In genomic region chr7:50791363-50791762, GRCh38 we compare ENCODE assay signal across 9 cellular contexts. TPM values are rescaled to one million over a fixed set of nuclear protein-coding genes. Genes with fewer than 3 reads are reported as not detected.
A peak's percentile ranks its signal among the peaks of the same experiment; 100 is the strongest.
DNase-seq lines count a peak whose midpoint lies in the region; ATAC-seq and TF ChIP-seq lines count a peak whose summit lies in the region.
"Had no signal": no experiment of that assay in that cellular context is flagged by ENCODE, and none has a peak within 500 bp of the region (broad histone marks: within the 10 kb centered on the region; RNA-seq: fewer than 3 reads in every experiment).

No MANE protein-coding gene starts in this region.

- H3K4me3 Mint-ChIP-seq in neural crest cell = peak overlapping the region; percentile 96

- 53 to 61% methylated on average over 4 of the region's 4 CpGs for WGBS in ectodermal cell, 2 experiments

- H3K9me3 Mint-ChIP-seq in neural crest cell = no peaks in the 10 kb centered on the region

- peaks cover 15% of the 10 kb centered on the region for H3K27me3 Mint-ChIP-seq in neural crest cell (ENCODE audit: low read depth)

- H3K4me3 ChIP-seq in BJ (ENCODE audit: low read depth, low read length) (peak overlapping the region; percentile 76), HUES48 (ENCODE audit: low read depth, low read length) (peak overlapping the region; percentile 83), ectodermal cell (ENCODE audit: insufficient read depth, low read depth, low read length) (peak overlapping the region; percentile 54)

- peak overlapping the region; percentile 86; the same call in 1 of the 2 replicates for H3K9ac ChIP-seq in HUES48 (ENCODE audit: low read depth, low read length)

- H3K27ac Mint-ChIP-seq in neural crest cell (ENCODE audit: unreplicated experiment) = no peak overlapping the region
- H3K27ac Mint-ChIP-seq: activated naive CD8-positive, alpha-beta T cell treated with anti-CD3 and anti-CD28 coated beads, Interleukin-2, amount 10 ng/mL, durations not matched to agents 7 days and 5 days had no signal

- ATAC-seq in HG03039 (IDR thresholded peaks at IDR 0.05; ENCODE audit: unreplicated experiment) = no peak

- no peak for DNase-seq in BJ (ENCODE audit: low read depth)
- DNase-seq in neural crest cell (ENCODE audit: low read depth, low spot score) = no peak
- no peak for DNase-seq in GF-D8 (lab: John Stamatoyannopoulos, UW)
- no peak for DNase-seq in activated CD4-positive, alpha-beta T cell treated with anti-CD3 and anti-CD28 coated beads for 48 hours
- DNase-seq in COLO668 (lab: John Stamatoyannopoulos, UW; ENCODE audit: unreplicated experiment) = no peak
- DNase-seq: activated naive CD8-positive, alpha-beta T cell treated with anti-CD3 and anti-CD28 coated beads, Interleukin-2, amount 10 ng/mL, durations not matched to agents 7 days and 5 days had no signal

- peaks cover 51% of the 10 kb centered on the region for H3K4me1 Mint-ChIP-seq in neural crest cell

- TF ChIP-seq CTCF in BJ (IDR thresholded peaks at IDR 0.05; ENCODE audit: insufficient read depth, low read depth, low read length) (no peak), neural crest cell (conservative IDR thresholded peaks at IDR 0.05) (no peak)

- CTCF ChIA-PET in BJ (lab: Yijun Ruan, JAX) = interaction anchor here (1.1 to 3.2 kb wide), 3 partner anchors 34 to 350 kb away, joined by 3 to 13 read pairs (median 3); no protein-coding TSS in a partner anchor

- H3K27me3 ChIP-seq in BJ (ENCODE audit: control insufficient read depth, insufficient read depth, low read length) = peaks cover 6% of the 10 kb centered on the region
- H3K27me3 ChIP-seq in HUES48 (ENCODE audit: control insufficient read depth, insufficient read depth, low read length) = peaks cover 27% of the 10 kb centered on the region
- H3K27me3 ChIP-seq in ectodermal cell (ENCODE audit: control insufficient read depth, insufficient read depth, low read length, poor library complexity, severe bottlenecking) = peaks cover 31% of the 10 kb centered on the region

- H3K9me3 ChIP-seq in HUES48 (ENCODE audit: control insufficient read depth, insufficient read depth, low read length) = no peaks in the 10 kb centered on the region
- H3K9me3 ChIP-seq in ectodermal cell (ENCODE audit: control insufficient read depth, low read length) = no peaks in the 10 kb centered on the region

- peaks cover 30% of the 10 kb centered on the region for H3K4me1 ChIP-seq in HUES48 (ENCODE audit: control insufficient read depth, insufficient read depth, low read length)
- H3K4me1 ChIP-seq in ectodermal cell (ENCODE audit: control insufficient read depth, insufficient read depth, low read length) = peaks cover 20% of the 10 kb centered on the region

- peaks cover 13% of the 10 kb centered on the region for H3K36me3 Mint-ChIP-seq in neural crest cell (ENCODE audit: low read depth)
- H3K36me3 Mint-ChIP-seq: activated naive CD8-positive, alpha-beta T cell treated with anti-CD3 and anti-CD28 coated beads, Interleukin-2, amount 10 ng/mL, durations not matched to agents 7 days and 5 days had no signal

- 0 out of 2 replicates have a peak, but pooled peaks cover 3% of the 10 kb centered on the region for H3K36me3 ChIP-seq in BJ (ENCODE audit: control insufficient read depth, insufficient read depth, low read length)
- no peaks in the 10 kb centered on the region for H3K36me3 ChIP-seq in HUES48 (ENCODE audit: control insufficient read depth, insufficient read depth, low read length)
- no peaks in the 10 kb centered on the region for H3K36me3 ChIP-seq in ectodermal cell (ENCODE audit: control insufficient read depth, insufficient read depth, low read length)

- no peak overlapping the region for H3K27ac ChIP-seq in HUES48 (ENCODE audit: low read depth, low read length)
- H3K27ac ChIP-seq in ectodermal cell (ENCODE audit: insufficient read depth, low read depth, low read length, poor library complexity, severe bottlenecking) = no peak overlapping the region

- POLR2A ChIA-PET in BJ (lab: Charles Lee) = interaction anchor here (0.6 kb wide), 2 partner anchors 37 to 84 kb away, joined by 3 read pairs; no protein-coding TSS in a partner anchor

RNA-seq across cellular contexts. Expression of gene GRB10, which starts 8.7 kb away (rescaled TPM):
- polyA plus RNA-seq in BJ (2011; rRNA removed) = 8.3 and 8.5 TPM in 2 replicates
- 30.7 and 37.2 TPM in 2 replicates for polyA minus RNA-seq in BJ (2011; rRNA and poly(A)+ RNA removed)
- 69.7 TPM for polyA plus RNA-seq in ectodermal cell (2013, experiment 1 of 4)
- 65.7 TPM for polyA plus RNA-seq in ectodermal cell (2013, experiment 2 of 4)
- polyA plus RNA-seq in ectodermal cell (2013, experiment 3 of 4) = 50.9 TPM
- polyA plus RNA-seq in ectodermal cell (2013, experiment 4 of 4) = 57.4 TPM
- 86.0 and 93.0 TPM in 2 replicates for total RNA-seq in neural crest cell
